17 cellular contexts compared by ENCODE assay signal in the genomic region with DNA sequence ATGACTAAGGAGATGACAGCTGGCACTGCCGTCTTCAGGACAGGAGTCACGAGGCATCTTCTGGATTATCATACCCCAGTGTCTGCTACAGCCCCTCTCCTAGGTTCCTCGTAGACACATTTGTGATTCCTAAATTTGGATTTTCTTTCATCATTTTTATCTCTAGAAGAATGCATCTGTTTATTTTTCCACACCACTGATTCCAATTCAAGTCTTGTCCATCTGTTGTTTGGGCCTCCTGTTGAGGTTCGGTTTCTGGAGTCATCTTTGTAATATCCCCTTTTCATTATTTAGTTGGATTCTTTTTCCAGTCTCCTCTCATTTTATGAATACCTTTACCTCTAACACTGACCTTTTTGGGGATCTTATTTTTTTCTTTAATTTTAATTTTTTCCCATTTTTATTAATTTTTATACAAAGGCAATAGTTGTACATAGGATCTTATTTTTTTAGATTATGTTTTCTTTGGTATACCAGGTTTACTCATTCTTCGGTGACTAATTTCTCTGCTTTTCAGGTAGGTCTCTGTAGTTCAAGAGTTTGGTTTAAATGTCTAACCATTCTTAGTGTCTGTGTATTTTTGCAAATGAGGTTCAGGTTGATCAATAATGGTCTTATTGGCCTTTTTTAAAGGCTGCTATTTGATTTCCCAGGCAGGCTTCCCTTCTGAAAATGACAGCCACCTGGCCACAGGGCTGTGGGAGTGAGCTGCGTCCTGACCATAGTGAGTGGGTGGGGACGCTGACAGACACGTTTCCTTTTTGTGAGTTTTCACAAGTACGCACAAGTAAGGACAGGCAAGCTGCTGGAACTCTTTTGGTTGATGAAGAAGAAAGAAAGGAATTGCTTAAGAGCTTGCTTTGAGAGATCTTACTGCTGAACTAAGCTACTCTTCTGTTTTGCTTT. TPM values are rescaled to one million over a fixed set of nuclear protein-coding genes. Genes with fewer than 3 reads are reported as not detected.
DNase-seq lines count a peak whose midpoint lies in the region; ATAC-seq and TF ChIP-seq lines count a peak whose summit lies in the region.
"Had no signal": no experiment of that assay in that cellular context is flagged by ENCODE, and none has a peak within 500 bp of the region (broad histone marks: within the 10 kb centered on the region; RNA-seq: fewer than 3 reads in every experiment).

No MANE protein-coding gene starts in this region.

- CTCF ChIA-PET in activated CD8-positive, alpha-beta memory T cell treated with anti-CD3 and anti-CD28 coated beads, Interleukin-2, amount 10 ng/mL, durations not matched to agents 7 days and 5 days (lab: Charles Lee) = interaction anchor here (1.3 kb wide), 1 partner anchor 9 kb away, joined by 3 read pairs; no protein-coding TSS in a partner anchor

- in situ Hi-C loops in GM13976 (cut with MboI; ENCODE audit: low sequenced_read_pairs, unreplicated experiment) = no loop called here

- H3K4me1 ChIP-seq in esophagus squamous epithelium = peaks cover 3 to 36% (median 15%) of the 10 kb centered on the region in 3 donors
- H3K4me1 ChIP-seq: gastroesophageal sphincter had no signal

- no peaks in the 10 kb centered on the region for H3K27me3 Mint-ChIP-seq in activated CD8-positive, alpha-beta memory T cell treated with anti-CD3 and anti-CD28 coated beads, Interleukin-2, amount 10 ng/mL, durations not matched to agents 7 days and 5 days

- TF ChIP-seq CTCF in GM13976 (IDR thresholded peaks at IDR 0.05; ENCODE audit: borderline replicate concordance, control extremely low read depth, extremely low read depth, insufficient read depth, missing control alignments) (no peak), esophagus squamous epithelium (IDR thresholded peaks at IDR 0.05) (no peak)

- H3K4me1 Mint-ChIP-seq in activated CD8-positive, alpha-beta memory T cell treated with anti-CD3 and anti-CD28 coated beads, Interleukin-2, amount 10 ng/mL, durations not matched to agents 7 days and 5 days = peaks cover 8% of the 10 kb centered on the region

- H3K4me3 ChIP-seq in esophagus squamous epithelium = no peak overlapping the region
- H3K4me3 ChIP-seq: gastroesophageal sphincter, HAP-1, Peyer's patch, thoracic aorta had no signal

- no peaks in the 10 kb centered on the region for H3K27me3 ChIP-seq in esophagus squamous epithelium
- H3K27me3 ChIP-seq: gastroesophageal sphincter, Peyer's patch had no signal

- no peaks in the 10 kb centered on the region for H3K9me3 Mint-ChIP-seq in activated CD8-positive, alpha-beta memory T cell treated with anti-CD3 and anti-CD28 coated beads, Interleukin-2, amount 10 ng/mL, durations not matched to agents 7 days and 5 days (ENCODE audit: low read depth)

- peak; percentile 66 for DNase-seq in GM13976 (ENCODE audit: low spot score)
- DNase-seq in esophagus squamous epithelium (lab: John Stamatoyannopoulos, UW) = no peak
- no peak for DNase-seq in effector CD8-positive, alpha-beta T cell (lab: John Stamatoyannopoulos, UW)
- DNase-seq in cardiac septum (ENCODE audit: low spot score) = no peak
- DNase-seq in activated CD8-positive, alpha-beta memory T cell treated with anti-CD3 and anti-CD28 coated beads, Interleukin-2, amount 10 ng/mL, durations not matched to agents 7 days and 5 days = no peak
- DNase-seq: activated CD4-positive, alpha-beta T cell treated with anti-CD3 and anti-CD28 coated beads, Interleukin-2, amount 50 U/mL, for 1 hour; activated effector memory CD4-positive, alpha-beta T cell treated with anti-CD3 and anti-CD28 coated beads, Interleukin-2, amount 50 U/mL, for 16 hours; midbrain; NCI-H1417; NCI-H524 treated with DMSO at 0.1 percent for 48 hours; Peyer's patch had no signal

- peak; percentile 62 for ATAC-seq in GM19351 (IDR thresholded peaks at IDR 0.05; ENCODE audit: unreplicated experiment)
- ATAC-seq in HG03520 (IDR thresholded peaks at IDR 0.05; ENCODE audit: unreplicated experiment) = peak; percentile 72
- ATAC-seq in GM18519 (IDR thresholded peaks at IDR 0.05; ENCODE audit: low FRiP score, unreplicated experiment) = no peak
- no peak for ATAC-seq in activated CD8-positive, alpha-beta memory T cell treated with anti-CD3 and anti-CD28 coated beads, Interleukin-2, amount 10 ng/mL, durations not matched to agents 7 days and 5 days
- ATAC-seq: gastroesophageal sphincter had no signal

- peaks cover 3% of the 10 kb centered on the region for H3K36me3 Mint-ChIP-seq in activated CD8-positive, alpha-beta memory T cell treated with anti-CD3 and anti-CD28 coated beads, Interleukin-2, amount 10 ng/mL, durations not matched to agents 7 days and 5 days

- H3K4me3 Mint-ChIP-seq in activated CD8-positive, alpha-beta memory T cell treated with anti-CD3 and anti-CD28 coated beads, Interleukin-2, amount 10 ng/mL, durations not matched to agents 7 days and 5 days = no peak overlapping the region

- no peak overlapping the region for H3K27ac Mint-ChIP-seq in activated CD8-positive, alpha-beta memory T cell treated with anti-CD3 and anti-CD28 coated beads, Interleukin-2, amount 10 ng/mL, durations not matched to agents 7 days and 5 days

- peaks cover 0 to 10% (median 0%) of the 10 kb centered on the region in 3 donors for H3K36me3 ChIP-seq in esophagus squamous epithelium
- H3K36me3 ChIP-seq: HAP-1, Peyer's patch, thoracic aorta had no signal

- peak overlapping the region; percentile 47 to 83 (median 68) for H3K27ac ChIP-seq in esophagus squamous epithelium
- H3K27ac ChIP-seq: gastroesophageal sphincter, Peyer's patch, thoracic aorta had no signal

- TF ChIP-seq POLR2A in esophagus squamous epithelium (IDR thresholded peaks at IDR 0.05) = no peak

- no peaks in the 10 kb centered on the region for H3K9me3 ChIP-seq in esophagus squamous epithelium
- H3K9me3 ChIP-seq: gastroesophageal sphincter, HAP-1, Peyer's patch, thoracic aorta had no signal

- intact Hi-C loops in esophagus squamous epithelium (cut with DNase I) (no loop called here), cardiac septum (cut with DNase I) (no loop called here)

- WGBS in esophagus squamous epithelium, 2 donors = 51 to 62% methylated on average over 8 to 9 of the region's 9 CpGs

RNA-seq across cellular contexts. Expression of a gene that starts 34.5 kb away (rescaled TPM):
- total RNA-seq in esophagus squamous epithelium (10 to 100 TPM; 20.8 to 41.8 (median 37.1) TPM), cardiac septum (24.4 TPM)
- 10 to 100 TPM; 24.0 to 25.4 TPM for total RNA-seq in activated CD8-positive, alpha-beta memory T cell treated with anti-CD3 and anti-CD28 coated beads, Interleukin-2, amount 10 ng/mL, durations not matched to agents 7 days and 5 days

Comparison
In these comparisons a context has a peak if more than half of its experiments do, and no peak if none do; other contexts are left out.
1. ATAC-seq: peak in GM19351 (single experiment) and HG03520 (single experiment); none in GM18519 (single experiment) and activated CD8-positive, alpha-beta memory T cell treated with anti-CD3 and anti-CD28 coated beads, Interleukin-2, amount 10 ng/mL, durations not matched to agents 7 days and 5 days (single experiment).